23 cellular contexts compared by ENCODE assay signal in the genomic region with DNA sequence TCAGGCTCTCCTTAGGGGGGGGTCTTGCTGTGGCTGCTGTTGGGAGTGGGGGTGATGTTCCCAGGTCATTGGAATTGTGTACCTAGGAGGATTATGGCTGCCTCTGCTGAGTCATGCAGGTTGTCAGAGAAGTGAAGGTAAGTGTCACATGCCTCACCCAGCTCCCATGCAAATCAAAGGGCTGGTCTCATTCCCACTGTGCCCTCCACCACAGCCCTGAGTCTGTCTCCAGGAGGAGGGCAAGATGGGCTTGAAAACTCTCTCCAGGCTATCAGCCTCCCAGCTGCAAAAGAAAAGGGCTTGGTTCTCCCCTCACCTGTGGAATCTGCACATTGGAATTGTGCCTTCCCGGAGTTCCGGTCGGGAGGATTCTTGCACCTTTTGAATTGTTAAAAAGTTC.
DNase-seq lines count a peak whose midpoint lies in the region; ATAC-seq, FAIRE-seq and TF ChIP-seq lines count a peak whose summit lies in the region.
"Had no signal": no experiment of that assay in that cellular context is flagged by ENCODE, and none has a peak within 500 bp of the region (broad histone marks: within the 10 kb centered on the region; RNA-seq: fewer than 3 reads in every experiment).

No MANE protein-coding gene starts in this region.

- no TSS peak for BruUV-seq in HepG2 (replicated peaks; lab: Mats Ljungman, UMichigan)

- no peak for TF ChIP-seq POLR2A in HepG2 (IDR thresholded peaks at IDR 0.05; ENCODE audit: insufficient read depth in 1 of 2, low read depth in 2 of 2, low read length in 2 of 2)
- TF ChIP-seq POLR2A in right lobe of liver (IDR thresholded peaks at IDR 0.05), result no peak

- peak; percentile 33; the same call in 2 of the 3 replicates for ATAC-seq in HepG2
- ATAC-seq in right lobe of liver, result no peak
- ATAC-seq: HCT116 had no signal

- peaks cover 24% of the 10 kb centered on the region for H3K36me3 Mint-ChIP-seq in endodermal cell (ENCODE audit: low read depth)
- H3K36me3 Mint-ChIP-seq: CD8-positive, alpha-beta memory T cell had no signal

- WGBS in HepG2 (ENCODE audit: low lambda C conversion rate), result 89% methylated on average over 3 of the region's 3 CpGs
- WGBS in right lobe of liver (ENCODE audit: insufficient coverage, low coverage, low lambda C conversion rate, missing lambda C conversion rate), result no CpG with 5 or more reads among the region's 3 CpGs
- WGBS in endodermal cell (ENCODE audit: insufficient coverage in 1 of 2, insufficient read length in 1 of 2), 2 experiments, result 87 to 92% methylated on average over 2 to 3 of the region's 3 CpGs

- H3K4me3 ChIP-seq in HepG2 (replicated peaks in 1 of 3; ENCODE audit: insufficient read depth in 1 of 3, low read depth in 2 of 3, low read length in 3 of 3) (no peak overlapping the region), right lobe of liver (no peak overlapping the region), endodermal cell (ENCODE audit: low read length) (peak overlapping the region; percentile 49)
- H3K4me3 ChIP-seq: SJCRH30 had no signal

- H3K27ac ChIP-seq in HepG2 (ENCODE audit: extremely low read length, insufficient read depth, low read length) (no peak overlapping the region), right lobe of liver (no peak overlapping the region), endodermal cell (ENCODE audit: low read depth, low read length) (no peak overlapping the region)
- H3K27ac ChIP-seq: C4-2B, SJCRH30 had no signal

- intact Hi-C loops in HepG2 (cut with micrococcal nuclease; ENCODE audit: unreplicated experiment) (loop anchor here (10.0 kb wide), 1 partner anchor 119 kb away; no protein-coding TSS in a partner anchor), right lobe of liver (cut with DNase I) (no loop called here)

- TF ChIP-seq EP300 in HepG2 (IDR thresholded peaks at IDR 0.05; ENCODE audit: low read depth in 2 of 2, low read length in 2 of 2) (no peak), HepG2 (CRISPR knock-in tag; IDR thresholded peaks at IDR 0.05; ENCODE audit: borderline replicate concordance) (no peak)

- CTCF ChIA-PET in HepG2 (lab: Yijun Ruan, JAX; ENCODE audit: low intra/inter-chr PET ratio, low total read pairs), result no interaction called here

- H3K4me1 Mint-ChIP-seq in endodermal cell, result peaks cover 13% of the 10 kb centered on the region
- H3K4me1 Mint-ChIP-seq: CD8-positive, alpha-beta memory T cell had no signal

- no peak overlapping the region for H2AFZ ChIP-seq in HepG2 (ENCODE audit: low read length)

- POLR2A ChIA-PET in HepG2 (lab: Yijun Ruan, JAX), result no interaction called here

- H3K4me2 ChIP-seq in HepG2 (ENCODE audit: low read depth, low read length), result 0 out of 2 replicates have a peak overlapping the region, but pooled peaks have one; percentile 3

- H4K20me1 ChIP-seq in HepG2 (ENCODE audit: insufficient read depth, low read length), result no peaks in the 10 kb centered on the region

- H3K9me3 ChIP-seq in HepG2 (ENCODE audit: low read length), result no peaks in the 10 kb centered on the region
- H3K9me3 ChIP-seq in right lobe of liver, result no peaks in the 10 kb centered on the region
- H3K9me3 ChIP-seq in endodermal cell (ENCODE audit: control insufficient read depth, low read length), result peaks cover 29% of the 10 kb centered on the region
- H3K9me3 ChIP-seq: SJCRH30 had no signal

- peaks cover 29% of the 10 kb centered on the region for H3K9me3 Mint-ChIP-seq in endodermal cell

- H3K36me3 ChIP-seq in HepG2 (replicated peaks in 1 of 2; ENCODE audit: control insufficient read depth in 1 of 2, insufficient read depth in 2 of 2, low read length in 2 of 2) (no peaks in the 10 kb centered on the region), right lobe of liver (no peaks in the 10 kb centered on the region), endodermal cell (ENCODE audit: control insufficient read depth, insufficient read depth, low read length) (no peaks in the 10 kb centered on the region)
- H3K36me3 ChIP-seq: SJCRH30 had no signal

- TF ChIP-seq CTCF in HepG2 (CRISPR knock-in tag; IDR thresholded peaks at IDR 0.05) (no peak), right lobe of liver (IDR thresholded peaks at IDR 0.05) (no peak), endodermal cell (conservative IDR thresholded peaks at IDR 0.05) (no peak), GM13976 (IDR thresholded peaks at IDR 0.05; ENCODE audit: borderline replicate concordance, control extremely low read depth, extremely low read depth, insufficient read depth, missing control alignments) (no peak)

- peak overlapping the region; percentile 80 for H3K27ac Mint-ChIP-seq in endodermal cell
- H3K27ac Mint-ChIP-seq: CD8-positive, alpha-beta memory T cell had no signal

- no peak for TF ChIP-seq RAD21 in HepG2 (CRISPR knock-in tag; IDR thresholded peaks at IDR 0.05)

- no peak for DNase-seq in HepG2 (ENCODE audit: low spot score)
- DNase-seq in right lobe of liver, result no peak
- DNase-seq in endodermal cell, result peak; percentile 77
- DNase-seq in iPS-NIHi7 (ENCODE audit: extremely low spot score), result peak; percentile 12
- DNase-seq in NCI-H69 (lab: John Stamatoyannopoulos, UW), result no peak
- no peak for DNase-seq in GM13976 (ENCODE audit: low spot score)
- no peak for DNase-seq in cerebellar nuclear complex (lab: John Stamatoyannopoulos, UW)
- DNase-seq in COLO668 (lab: John Stamatoyannopoulos, UW; ENCODE audit: unreplicated experiment), result no peak
- DNase-seq: 8988T; CD8-positive, alpha-beta memory T cell; DMS79; Karpas-422; MV-4-11; NCI-H1105 treated with DMSO at 0.1 percent for 48 hours; NCI-H2029 treated with DMSO at 0.1 percent for 48 hours; NCI-H2171; NCI-H345; NCI-H524; NCI-H82 had no signal

- in situ Hi-C loops in HepG2 (cut with HindIII; ENCODE audit: extremely low pct_ligation_motif_present, low pct_unique_long_range_greater_than_20kb), result no loop called here
- in situ Hi-C loops in GM13976 (cut with MboI; ENCODE audit: low sequenced_read_pairs, unreplicated experiment), result no loop called here

- H3K4me1 ChIP-seq in HepG2 (ENCODE audit: insufficient read depth, low read length) (peaks cover 25% of the 10 kb centered on the region), right lobe of liver (no peaks in the 10 kb centered on the region), endodermal cell (ENCODE audit: control insufficient read depth, insufficient read depth, low read length) (no peaks in the 10 kb centered on the region)

- no peaks in the 10 kb centered on the region for H3K27me3 Mint-ChIP-seq in endodermal cell (ENCODE audit: insufficient read depth)
- H3K27me3 Mint-ChIP-seq: CD8-positive, alpha-beta memory T cell had no signal

- H3K9ac ChIP-seq in HepG2 (ENCODE audit: insufficient read depth, low read depth, low read length), result no peak overlapping the region
- no peak overlapping the region for H3K9ac ChIP-seq in endodermal cell (ENCODE audit: extremely low read depth, low read length, poor library complexity, severe bottlenecking)

- no peaks in the 10 kb centered on the region; a peak in 1 of 5 replicates for H3K27me3 ChIP-seq in HepG2 (ENCODE audit: control insufficient read depth in 1 of 2, insufficient read depth in 2 of 2, low read length in 2 of 2)
- H3K27me3 ChIP-seq in right lobe of liver, result no peaks in the 10 kb centered on the region
- H3K27me3 ChIP-seq in endodermal cell (ENCODE audit: control insufficient read depth, insufficient read depth, low read length, poor library complexity, severe bottlenecking), result no peaks in the 10 kb centered on the region
- H3K27me3 ChIP-seq: SJCRH30 had no signal

- FAIRE-seq in HepG2 (lab: Jason Lieb, UNC), result no peak
- FAIRE-seq: D721Med had no signal

- H3K4me3 Mint-ChIP-seq in endodermal cell, result no peak overlapping the region
- H3K4me3 Mint-ChIP-seq: CD8-positive, alpha-beta memory T cell had no signal

- no peaks in the 10 kb centered on the region for H3K79me2 ChIP-seq in HepG2 (ENCODE audit: insufficient read depth, low read length)

TF ChIP-seq in HepG2, 621 proteins besides CTCF, POLR2A, EP300 and RAD21:
- TF ChIP-seq FOSL2 (CRISPR knock-in tag; IDR thresholded peaks at IDR 0.05), result peak; percentile 53; the same call in 1 of the 2 replicates
- TF ChIP-seq SOX5 (CRISPR knock-in tag; IDR thresholded peaks at IDR 0.05; ENCODE audit: borderline replicate concordance), result no peak
- no peak for TF ChIP-seq ELK4 (CRISPR knock-in tag; IDR thresholded peaks at IDR 0.05; ENCODE audit: borderline replicate concordance)

Comparison
In these comparisons a context has a peak if more than half of its experiments do, and no peak if none do; other contexts are left out.
1. DNase-seq: peak in endodermal cell (single experiment) and iPS-NIHi7 (single experiment); none in HepG2 (single experiment), right lobe of liver (0 of 3), NCI-H69 (single experiment), GM13976 (single experiment), cerebellar nuclear complex (0 of 2) and COLO668 (single experiment).